Comparison of ENCODE assay signal across 26 cellular contexts in the genomic region with DNA sequence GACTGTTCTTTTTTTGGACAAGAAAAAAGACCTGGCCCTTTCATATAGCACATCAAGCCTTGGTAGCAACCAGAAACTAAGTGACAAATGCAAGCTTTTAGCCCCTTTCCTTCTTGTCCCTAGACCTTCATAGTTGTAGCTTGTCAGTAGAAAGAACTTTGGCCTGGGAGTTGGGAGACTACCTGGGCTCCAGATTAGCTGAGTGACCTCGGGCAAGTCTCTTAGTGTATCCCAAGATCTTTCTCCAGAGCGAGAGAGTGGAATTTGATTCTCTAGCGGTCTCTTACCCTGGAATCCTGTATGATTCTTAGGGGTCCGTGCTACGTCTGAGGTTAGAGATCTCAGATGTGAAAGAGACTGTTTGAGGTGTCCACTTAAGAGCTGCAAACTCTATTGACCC. TPM values are rescaled to one million over a fixed set of nuclear protein-coding genes. Genes with fewer than 3 reads are reported as not detected.
DNase-seq lines count a peak whose midpoint lies in the region; ATAC-seq, FAIRE-seq and TF ChIP-seq lines count a peak whose summit lies in the region.
"Had no signal": no experiment of that assay in that cellular context is flagged by ENCODE, and none has a peak within 500 bp of the region (broad histone marks: within the 10 kb centered on the region; RNA-seq: fewer than 3 reads in every experiment).

No MANE protein-coding gene starts in this region.

- peak; percentile 55 for FAIRE-seq in HepG2 (lab: Jason Lieb, UNC)
- FAIRE-seq: GM12892, GM18507, RCC 7860 had no signal

- H2BK12ac ChIP-seq in neuronal stem cell (ENCODE audit: low read length): no peak overlapping the region

- H3K79me1 ChIP-seq in neuronal stem cell (ENCODE audit: low read depth, low read length): peaks cover 2% of the 10 kb centered on the region

- WGBS in HUES64: 84% methylated on average over 5 of the region's 5 CpGs
- 70% methylated on average over 5 of the region's 5 CpGs for WGBS in HepG2 (ENCODE audit: low lambda C conversion rate)
- WGBS in neuronal stem cell (ENCODE audit: extremely low coverage in 2 of 2, insufficient read length in 2 of 2, insufficient replicate concordance in 1 of 2), 2 donors: no CpG with 5 or more reads among the region's 5 CpGs

- H3K36me3 ChIP-seq in HUES64 (ENCODE audit: insufficient read depth, low read length) (no peaks in the 10 kb centered on the region), HepG2 (replicated peaks in 1 of 2; ENCODE audit: control insufficient read depth in 1 of 2, insufficient read depth in 2 of 2, low read length in 2 of 2) (peaks cover 3 to 25% of the 10 kb centered on the region in 2 experiments; a peak in 3 of 5 replicates), neuronal stem cell (replicated peaks in 1 of 2; ENCODE audit: control insufficient read depth in 2 of 2, insufficient read depth in 2 of 2, low read length in 2 of 2) (peaks cover 2 to 7% of the 10 kb centered on the region in 2 donors)
- H3K36me3 ChIP-seq: HAP-1 had no signal

- peaks cover 8% of the 10 kb centered on the region for H4K20me1 ChIP-seq in HepG2 (ENCODE audit: insufficient read depth, low read length)

- H2AK5ac ChIP-seq in neuronal stem cell (ENCODE audit: low read depth, low read length): no peak overlapping the region

- in situ Hi-C loops in HepG2 (cut with HindIII; ENCODE audit: extremely low pct_ligation_motif_present, low pct_unique_long_range_greater_than_20kb): no loop called here

- no peak overlapping the region for H3K14ac ChIP-seq in neuronal stem cell (ENCODE audit: low read length)

- H2BK15ac ChIP-seq in neuronal stem cell (ENCODE audit: low read length): no peak overlapping the region

- ATAC-seq in HepG2: peak; percentile 64
- no peak for ATAC-seq in GM19324 (IDR thresholded peaks at IDR 0.05; ENCODE audit: low FRiP score, unreplicated experiment)
- no peak for ATAC-seq in HG03108 (IDR thresholded peaks at IDR 0.05; ENCODE audit: unreplicated experiment)
- ATAC-seq: CD8-positive, alpha-beta T cell; Right ventricle myocardium inferior had no signal

- H3K9ac ChIP-seq in HUES64 (ENCODE audit: low read depth, low read length) (no peak overlapping the region), HepG2 (ENCODE audit: insufficient read depth, low read depth, low read length) (peak overlapping the region; percentile 5; the same call in 1 of the 2 replicates), neuronal stem cell (ENCODE audit: low read depth, low read length, poor library complexity) (no peak overlapping the region)
- H3K9ac ChIP-seq: KMS-11 had no signal

- CTCF ChIA-PET in HepG2 (lab: Yijun Ruan, JAX; ENCODE audit: low intra/inter-chr PET ratio, low total read pairs): no interaction called here

- POLR2A ChIA-PET in HepG2 (lab: Yijun Ruan, JAX): interaction anchor here (0.8 to 1.9 kb wide), 8 partner anchors 9 to 89 kb away, joined by 3 to 6 read pairs (median 4); a partner anchor contains a TSS

- H2BK5ac ChIP-seq in neuronal stem cell (ENCODE audit: low read length): no peak overlapping the region

- peaks cover 50% of the 10 kb centered on the region for H3K4me1 ChIP-seq in HUES64 (ENCODE audit: insufficient read depth, low read length)
- H3K4me1 ChIP-seq in HepG2 (ENCODE audit: insufficient read depth, low read length): peaks cover 78% of the 10 kb centered on the region
- peaks cover 21 to 43% of the 10 kb centered on the region in 2 donors for H3K4me1 ChIP-seq in neuronal stem cell (ENCODE audit: control insufficient read depth in 2 of 2, insufficient read depth in 1 of 2, low read depth in 1 of 2, low read length in 2 of 2)

- H4K8ac ChIP-seq in neuronal stem cell (ENCODE audit: low read depth, low read length): no peak overlapping the region

- no TSS peak for BruUV-seq in HepG2 (replicated peaks; lab: Mats Ljungman, UMichigan)

- H3K4me3 ChIP-seq in HUES64 (ENCODE audit: low read length) (no peak overlapping the region), HepG2 (replicated peaks in 1 of 3; ENCODE audit: insufficient read depth in 1 of 3, low read depth in 2 of 3, low read length in 3 of 3) (no peak overlapping the region), neuronal stem cell (ENCODE audit: low read length in 2 of 2) (no peak overlapping the region)
- H3K4me3 ChIP-seq: BLaER1 treated with 17β-estradiol and CSF1 and Interleukin-3, amounts not matched to agents 10 nM and 100 nM; HAP-1 had no signal

- H2BK120ac ChIP-seq in neuronal stem cell (ENCODE audit: low read depth, low read length): no peak overlapping the region

- H2AFZ ChIP-seq in HepG2 (ENCODE audit: low read length) (no peak overlapping the region), neuronal stem cell (ENCODE audit: low read length) (no peak overlapping the region)

- H3K18ac ChIP-seq in neuronal stem cell (ENCODE audit: low read length): no peak overlapping the region

- peaks cover 95% of the 10 kb centered on the region for H3K79me2 ChIP-seq in HepG2 (ENCODE audit: insufficient read depth, low read length)

- TF ChIP-seq EP300 in HepG2 (IDR thresholded peaks at IDR 0.05; ENCODE audit: low read depth in 2 of 2, low read length in 2 of 2) (no peak), HepG2 (CRISPR knock-in tag; IDR thresholded peaks at IDR 0.05; ENCODE audit: borderline replicate concordance) (no peak)

- H3K4me2 ChIP-seq in HepG2 (ENCODE audit: low read depth, low read length) (no peak overlapping the region), neuronal stem cell (ENCODE audit: insufficient read depth, low read length, poor library complexity, severe bottlenecking) (no peak overlapping the region)
- H3K4me2 ChIP-seq: KMS-11 had no signal

- no peaks in the 10 kb centered on the region for H3K27me3 ChIP-seq in HUES64 (ENCODE audit: insufficient read depth, low read length)
- no peaks in the 10 kb centered on the region for H3K27me3 ChIP-seq in HepG2 (ENCODE audit: control insufficient read depth in 1 of 2, insufficient read depth in 2 of 2, low read length in 2 of 2)
- H3K27me3 ChIP-seq in neuronal stem cell (ENCODE audit: control insufficient read depth in 3 of 3, insufficient read depth in 3 of 3, low read depth in 1 of 3, low read length in 3 of 3): no peaks in the 10 kb centered on the region
- H3K27me3 ChIP-seq: BLaER1 treated with 17β-estradiol and CSF1 and Interleukin-3, amounts not matched to agents 10 nM and 100 nM had no signal

- no peak overlapping the region for H3K23ac ChIP-seq in neuronal stem cell (ENCODE audit: low read depth, low read length, poor library complexity)

- H3K27ac ChIP-seq in HUES64 (ENCODE audit: low read depth, low read length) (peak overlapping the region; percentile 2; the same call in 1 of the 2 replicates), cingulate gyrus (ENCODE audit: low read depth, low read length) (peak overlapping the region; percentile 60), HepG2 (ENCODE audit: extremely low read length, insufficient read depth, low read length) (peak overlapping the region; percentile 48), neuronal stem cell (replicated peaks; ENCODE audit: low read length) (peak overlapping the region; percentile 83)
- H3K27ac ChIP-seq: BLaER1 treated with 17β-estradiol and CSF1 and Interleukin-3, amounts not matched to agents 10 nM and 100 nM; KMS-11 had no signal

- no peak for TF ChIP-seq POLR2A in HepG2 (IDR thresholded peaks at IDR 0.05; ENCODE audit: insufficient read depth in 1 of 2, low read depth in 2 of 2, low read length in 2 of 2)

- H3K4ac ChIP-seq in neuronal stem cell (ENCODE audit: low read length): no peak overlapping the region

- H3K9me3 ChIP-seq in HUES64 (ENCODE audit: insufficient read depth, low read depth, low read length) (peaks cover 11% of the 10 kb centered on the region; the same call in 1 of the 2 replicates), HepG2 (ENCODE audit: low read length) (peaks cover 10% of the 10 kb centered on the region; the same call in 1 of the 2 replicates), neuronal stem cell (replicated peaks in 1 of 2; ENCODE audit: control insufficient read depth in 2 of 2, insufficient read depth in 1 of 2, low read depth in 1 of 2, low read length in 2 of 2) (peaks cover 3 to 16% of the 10 kb centered on the region in 2 donors)
- H3K9me3 ChIP-seq: HAP-1 had no signal

- DNase-seq in HepG2 (ENCODE audit: low spot score) (no peak), neuronal stem cell (ENCODE audit: low spot score) (no peak), NCI-H69 (lab: John Stamatoyannopoulos, UW) (no peak), NCI-H1694 treated with DMSO at 0.1 percent for 48 hours (lab: John Stamatoyannopoulos, UW) (no peak)
- DNase-seq: Calu3; CD8-positive, alpha-beta T cell; DMS53; EL; NCI-H1417 treated with DMSO at 0.1 percent for 48 hours; NCI-H2029 treated with DMSO at 0.1 percent for 48 hours; NCI-H2171; NCI-H446 treated with DMSO at 0.1 percent for 48 hours; NCI-H748 treated with DMSO at 0.1 percent for 48 hours; NK-92 treated with Interleukin-12 subunit alpha and Interleukin-12 subunit beta, amount 100 ng/mL, for 24 hours; SW 1271 had no signal

- TF ChIP-seq CTCF in HepG2 (CRISPR knock-in tag; IDR thresholded peaks at IDR 0.05): no peak

- no peak for TF ChIP-seq RAD21 in HepG2 (CRISPR knock-in tag; IDR thresholded peaks at IDR 0.05)

- intact Hi-C loops in HepG2 (cut with micrococcal nuclease; ENCODE audit: unreplicated experiment): loop anchor here (5.0 kb wide), 1 partner anchor 50 kb away; no protein-coding TSS in a partner anchor

- H4K91ac ChIP-seq in neuronal stem cell (ENCODE audit: low read depth, low read length, poor library complexity): no peak overlapping the region

RNA-seq across cellular contexts. Expression of a gene that starts 59.0 kb away (rescaled TPM):
- 10.0 TPM for polyA plus RNA-seq in HUES64 (2013, experiment 1 of 2)
- polyA plus RNA-seq in HUES64 (2013, experiment 2 of 2): 11.7 TPM
- 17.6 and 36.7 TPM in 2 replicates for total RNA-seq in HepG2 (2016; rRNA removed; fragmentation: Illumina TruSeq; extraction: Trizol)
- 6.8 and 7.3 TPM in 2 replicates for total RNA-seq in HepG2 (2016; cell fraction: cytosol; rRNA removed; fragmentation: Illumina TruSeq; extraction: Trizol; ENCODE audit: low read depth)
- 15.3 and 36.6 TPM in 2 replicates for total RNA-seq in HepG2 (2016; cell fraction: insoluble cytoplasmic fraction; rRNA removed; fragmentation: Illumina TruSeq; extraction: Trizol)
- total RNA-seq in HepG2 (2016; cell fraction: membrane; rRNA removed; fragmentation: Illumina TruSeq; extraction: Trizol): 18.5 and 19.0 TPM in 2 replicates
- total RNA-seq in HepG2 (2016; cell fraction: nucleus; rRNA removed; fragmentation: Illumina TruSeq; extraction: Trizol): 35.5 and 42.6 TPM in 2 replicates
- 17.4 and 20.3 TPM in 2 replicates for polyA plus RNA-seq in HepG2 (2011; rRNA removed)
- polyA plus RNA-seq in HepG2 (2011; cell fraction: cytosol; rRNA removed): 12.9 and 24.5 TPM in 2 replicates
- polyA plus RNA-seq in HepG2 (2011; cell fraction: nucleus; rRNA removed): 30.8 and 41.2 TPM in 2 replicates
- polyA plus RNA-seq in HepG2 (2012): 19.0 and 20.9 TPM in 2 replicates
- polyA plus RNA-seq in HepG2 (2016; cell fraction: cytosol; fragmentation: Illumina TruSeq; extraction: Trizol; ENCODE audit: low read depth): 3.0 and 3.4 TPM in 2 replicates
- polyA plus RNA-seq in HepG2 (2016; cell fraction: insoluble cytoplasmic fraction; fragmentation: Illumina TruSeq; extraction: Trizol; ENCODE audit: low read depth): 14.9 and 16.9 TPM in 2 replicates
- polyA plus RNA-seq in HepG2 (2016; cell fraction: membrane; fragmentation: Illumina TruSeq; extraction: Trizol; ENCODE audit: low read depth): 7.9 and 8.5 TPM in 2 replicates
- 54.3 and 62.4 TPM in 2 replicates for polyA plus RNA-seq in HepG2 (2016; cell fraction: nucleus; fragmentation: Illumina TruSeq; extraction: Trizol; ENCODE audit: insufficient read depth, low read depth)
- 2.0 and 68.2 TPM in 2 replicates for polyA minus RNA-seq in HepG2 (2011; rRNA and poly(A)+ RNA removed; ENCODE audit: low replicate concordance)
- polyA minus RNA-seq in HepG2 (2011; cell fraction: cytosol; rRNA and poly(A)+ RNA removed): 28.7 and 38.5 TPM in 2 replicates
- 19.8 and 22.1 TPM in 2 replicates for polyA minus RNA-seq in HepG2 (2011; cell fraction: nucleus; rRNA and poly(A)+ RNA removed)
- polyA plus RNA-seq in neuronal stem cell (2013, experiment 1 of 2): 9.4 TPM
- 9.0 TPM for polyA plus RNA-seq in neuronal stem cell (2013, experiment 2 of 2)

Comparison
In these comparisons a context has a peak if more than half of its experiments do, and no peak if none do; other contexts are left out.
1. H3K27ac ChIP-seq: peak in every context shown above with its lines; median percentile 83 in neuronal stem cell; 60 in cingulate gyrus; 48 in HepG2; 2 in HUES64.